ENCODE assay signal across 24 cellular contexts in genomic region chr15:34944946-34945345, GRCh38. TPM values are rescaled to one million over a fixed set of nuclear protein-coding genes. Genes with fewer than 3 reads are reported as not detected.
A peak's percentile ranks its signal among the peaks of the same experiment; 100 is the strongest.
DNase-seq lines count a peak whose midpoint lies in the region; ATAC-seq and TF ChIP-seq lines count a peak whose summit lies in the region.
"Had no signal": no experiment of that assay in that cellular context is flagged by ENCODE, and none has a peak within 500 bp of the region (broad histone marks: within the 10 kb centered on the region; RNA-seq: fewer than 3 reads in every experiment).

No MANE protein-coding gene starts in this region.

- intact Hi-C loops in gastrocnemius medialis (cut with DNase I; ENCODE audit: low total_unique reads) (no loop called here), thyroid gland (cut with DNase I) (no loop called here)

- H3K4me1 Mint-ChIP-seq in osteocyte (ENCODE audit: unreplicated experiment): peaks cover 3% of the 10 kb centered on the region

- peak; percentile 29 for DNase-seq in AG20443 (ENCODE audit: low spot score)
- DNase-seq in GM03348 (ENCODE audit: low spot score): peak; percentile 70
- no peak for DNase-seq in SK-N-MC (ENCODE audit: low read depth, low spot score)
- DNase-seq in epidermal melanocyte (ENCODE audit: insufficient read length, low spot score): peak; percentile 21
- DNase-seq in gastrocnemius medialis: no peak
- DNase-seq in iPS-NIHi11 (ENCODE audit: low spot score): no peak
- no peak for DNase-seq in osteocyte (ENCODE audit: extremely low spot score, unreplicated experiment)
- no peak for DNase-seq in thyroid gland
- DNase-seq: BE2C; CD4-positive, CD25-positive, alpha-beta regulatory T cell; COR-L47; DND-41; HFFc6; Karpas-422; MV-4-11; NCI-H1694; NCI-H2081; NCI-H2171; NCI-H345; NCI-H524; NCI-H774; NK-92 treated with Interleukin-12 subunit alpha and Interleukin-12 subunit beta, amount 100 ng/mL, for 24 hours; SIG-M5 had no signal

- no peak overlapping the region for H3K9ac ChIP-seq in SK-N-MC (ENCODE audit: insufficient read length)

- H3K36me3 ChIP-seq in SK-N-MC (ENCODE audit: insufficient read depth, low read length) (peaks cover 45% of the 10 kb centered on the region), gastrocnemius medialis (peaks cover 0 to 51% of the 10 kb centered on the region in 2 donors), thyroid gland (peaks cover 0 to 8% of the 10 kb centered on the region in 2 donors)

- no peaks in the 10 kb centered on the region for H3K9me3 ChIP-seq in SK-N-MC (ENCODE audit: low read depth, low read length)
- no peaks in the 10 kb centered on the region for H3K9me3 ChIP-seq in gastrocnemius medialis
- H3K9me3 ChIP-seq in thyroid gland: no peaks in the 10 kb centered on the region
- H3K9me3 ChIP-seq: BE2C had no signal

- peaks cover 19% of the 10 kb centered on the region for H3K36me3 Mint-ChIP-seq in osteocyte (ENCODE audit: unreplicated experiment)

- WGBS in thyroid gland, 2 donors: 95 to 97% methylated on average over 2 of the region's 2 CpGs

- 0 out of 2 replicates have a peak overlapping the region, but pooled peaks have one; percentile 26 for H3K27ac ChIP-seq in SK-N-MC
- no peak overlapping the region for H3K27ac ChIP-seq in gastrocnemius medialis
- H3K27ac ChIP-seq in thyroid gland: no peak overlapping the region

- H3K27ac Mint-ChIP-seq in osteocyte (ENCODE audit: unreplicated experiment): no peak overlapping the region
- H3K27ac Mint-ChIP-seq: CD4-positive, CD25-positive, alpha-beta regulatory T cell; HFFc6 had no signal

- H3K4me3 ChIP-seq in SK-N-MC (no peak overlapping the region), gastrocnemius medialis (no peak overlapping the region), thyroid gland (replicated peaks in 1 of 3) (no peak overlapping the region)

- H3K27me3 Mint-ChIP-seq in osteocyte (ENCODE audit: unreplicated experiment): no peaks in the 10 kb centered on the region
- H3K27me3 Mint-ChIP-seq: CD4-positive, CD25-positive, alpha-beta regulatory T cell had no signal

- no peak overlapping the region for H3K4me3 Mint-ChIP-seq in osteocyte (ENCODE audit: unreplicated experiment)
- H3K4me3 Mint-ChIP-seq: CD4-positive, CD25-positive, alpha-beta regulatory T cell; HFFc6 had no signal

- no peak for ATAC-seq in gastrocnemius medialis
- ATAC-seq: SK-N-SH treated with all-trans-retinoic acid at 6 μM for 48 hours had no signal

- in situ Hi-C loops in gastrocnemius medialis (cut with MboI; ENCODE audit: low sequenced_read_pairs in 4 of 4): no loop called here

- H3K27me3 ChIP-seq in gastrocnemius medialis (no peaks in the 10 kb centered on the region), thyroid gland (no peaks in the 10 kb centered on the region)
- H3K27me3 ChIP-seq: BE2C had no signal

- H3K4me1 ChIP-seq in gastrocnemius medialis: no peaks in the 10 kb centered on the region
- H3K4me1 ChIP-seq in thyroid gland: peaks cover 0 to 6% of the 10 kb centered on the region in 2 donors
- H3K4me1 ChIP-seq: BE2C had no signal

- H3K9me3 Mint-ChIP-seq in osteocyte (ENCODE audit: unreplicated experiment): no peaks in the 10 kb centered on the region
- H3K9me3 Mint-ChIP-seq: CD4-positive, CD25-positive, alpha-beta regulatory T cell; HFFc6 had no signal

- TF ChIP-seq POLR2A in gastrocnemius medialis (IDR thresholded peaks at IDR 0.05): no peak
- TF ChIP-seq POLR2A in thyroid gland (IDR thresholded peaks at IDR 0.05): no peak

- no peak for TF ChIP-seq CTCF in gastrocnemius medialis (IDR thresholded peaks at IDR 0.05 in 4 of 5, conservative IDR thresholded peaks at IDR 0.05 in 1 of 5)
- no peak for TF ChIP-seq CTCF in osteocyte (IDR thresholded peaks at IDR 0.05)
- no peak for TF ChIP-seq CTCF in thyroid gland (IDR thresholded peaks at IDR 0.05)

RNA-seq across cellular contexts. Expression of gene AQR, which starts 24.6 kb away (rescaled TPM):
- 10 to 100 TPM in 2 of 4 donors, 1 to 10 TPM in 2; 6.3 to 13.1 (median 10.3) TPM for total RNA-seq in gastrocnemius medialis
- total RNA-seq in osteocyte: 27.4 and 28.5 TPM in 2 replicates
- total RNA-seq in thyroid gland: 10 to 100 TPM; 27.9 to 40.3 (median 37.8) TPM

RNA-seq across cellular contexts. Expression of gene ZNF770, which starts 43.1 kb away (rescaled TPM):
- total RNA-seq in gastrocnemius medialis (10 to 100 TPM; 33.2 to 55.2 (median 49.0) TPM), osteocyte (34.7 and 36.9 TPM in 2 replicates), thyroid gland (10 to 100 TPM; 52.0 to 97.2 (median 74.4) TPM)

Comparison
In these comparisons a context has a peak if more than half of its experiments do, and no peak if none do; other contexts are left out.
1. DNase-seq: peak in AG20443 (single experiment), GM03348 (single experiment) and epidermal melanocyte (single experiment); none in SK-N-MC (single experiment), gastrocnemius medialis (0 of 2), iPS-NIHi11 (single experiment), osteocyte (single experiment) and thyroid gland (0 of 2).